In genomic region chr19:33725567-33725966, GRCh38 we compare ENCODE assay signal across 33 cellular contexts.
"Had no signal": no experiment of that assay in that cellular context is flagged by ENCODE, and none has a peak within 500 bp of the region (broad histone marks: within the 10 kb centered on the region; RNA-seq: fewer than 3 reads in every experiment).

No MANE protein-coding gene starts in this region.

- H3K36me3 ChIP-seq: breast epithelium, cardiac muscle cell, colonic mucosa, heart left ventricle had no signal

- H3K4me1 ChIP-seq: breast epithelium, colonic mucosa, heart left ventricle had no signal

- FAIRE-seq: frontal cortex had no signal

- H3K4me3 ChIP-seq: breast epithelium, cardiac muscle cell, colonic mucosa, dorsolateral prefrontal cortex, heart left ventricle had no signal

- H3K9me3 ChIP-seq: breast epithelium, colonic mucosa had no signal

- H3K4me1 Mint-ChIP-seq: activated CD4-positive, alpha-beta T cell treated with anti-CD3 and anti-CD28 coated beads for 36 hours; activated CD4-positive, alpha-beta T cell treated with anti-CD3 and anti-CD28 coated beads, Interleukin-2, amount 10 ng/mL, durations not matched to agents 24 days and 14 days; activated CD8-positive, alpha-beta memory T cell treated with anti-CD3 and anti-CD28 coated beads, Interleukin-2, amount 10 ng/mL, durations not matched to agents 7 days and 5 days had no signal

- H3K36me3 Mint-ChIP-seq: activated CD4-positive, alpha-beta memory T cell treated with anti-CD3 and anti-CD28 coated beads for 36 hours; activated CD8-positive, alpha-beta memory T cell treated with anti-CD3 and anti-CD28 coated beads, Interleukin-2, amount 10 ng/mL, durations not matched to agents 7 days and 5 days; activated naive CD8-positive, alpha-beta T cell; brain had no signal

- H3K27me3 Mint-ChIP-seq: activated CD4-positive, alpha-beta T cell treated with anti-CD3 and anti-CD28 coated beads, Interleukin-2, amount 10 ng/mL, durations not matched to agents 24 days and 14 days; activated CD8-positive, alpha-beta memory T cell treated with anti-CD3 and anti-CD28 coated beads, Interleukin-2, amount 10 ng/mL, durations not matched to agents 7 days and 5 days had no signal

- DNase-seq: activated CD4-positive, alpha-beta memory T cell treated with anti-CD3 and anti-CD28 coated beads for 36 hours; activated CD4-positive, alpha-beta T cell treated with anti-CD3 and anti-CD28 coated beads for 36 hours; activated CD4-positive, alpha-beta T cell treated with anti-CD3 and anti-CD28 coated beads, Interleukin-2, amount 10 ng/mL, durations not matched to agents 24 days and 14 days; activated CD4-positive, CD25-positive, alpha-beta regulatory T cell; activated CD4-positive, CD25-positive, alpha-beta regulatory T cell treated with anti-CD3 and anti-CD28 coated beads, Interleukin-2, amount 50 U/mL, for 72 hours; activated CD8-positive, alpha-beta memory T cell treated with anti-CD3 and anti-CD28 coated beads, Interleukin-2, amount 10 ng/mL, durations not matched to agents 7 days and 5 days; activated CD8-positive, alpha-beta memory T cell treated with anti-CD3 and anti-CD28 coated beads, Interleukin-2, amount 50 U/mL, for 4 hours; activated CD8-positive, alpha-beta T cell treated with anti-CD3 and anti-CD28 coated beads, Interleukin-2, amount 10 ng/mL, durations not matched to agents 7 days and 5 days; activated gamma-delta T cell treated with Interleukin-2 at 50 U/mL for 16 hours; activated naive CD4-positive, alpha-beta T cell treated with anti-CD3 and anti-CD28 coated beads, Interleukin-2, amount 50 U/mL, for 16 hours; activated naive CD4-positive, alpha-beta T cell treated with Interleukin-2 at 50 U/mL for 16 hours; activated T-cell treated with anti-CD3 and anti-CD28 coated beads, Interleukin-2, amount 50 U/mL, for 1 hour; activated T-cell treated with anti-CD3 and anti-CD28 coated beads, Interleukin-2, amount 50 U/mL, for 48 hours; amniotic stem cell; anterior cingulate cortex; central memory CD4-positive, alpha-beta T cell; cerebellar nuclear complex; colonic mucosa; dorsolateral prefrontal cortex; effector memory CD4-positive, alpha-beta T cell; endodermal cell; foreskin fibroblast; heart left ventricle; T-helper 2 cell had no signal

- H3K4me3 Mint-ChIP-seq: activated CD4-positive, alpha-beta memory T cell treated with anti-CD3 and anti-CD28 coated beads for 36 hours; activated CD4-positive, alpha-beta T cell treated with anti-CD3 and anti-CD28 coated beads for 36 hours; activated CD4-positive, alpha-beta T cell treated with anti-CD3 and anti-CD28 coated beads, Interleukin-2, amount 10 ng/mL, durations not matched to agents 24 days and 14 days; activated CD8-positive, alpha-beta memory T cell treated with anti-CD3 and anti-CD28 coated beads, Interleukin-2, amount 10 ng/mL, durations not matched to agents 7 days and 5 days; activated CD8-positive, alpha-beta T cell treated with anti-CD3 and anti-CD28 coated beads, Interleukin-2, amount 10 ng/mL, durations not matched to agents 7 days and 5 days; activated naive CD8-positive, alpha-beta T cell; activated T-helper 1 cell treated with anti-CD3 and anti-CD28 coated beads, Interleukin-12 subunit alpha, Interleukin-12 subunit beta, Interleukin-2, Interleukin-4 antibody, amounts not matched to agents 30 ng/mL and 10 ng/mL and 1 ng/mL, durations not matched to agents 14 hours and 24 hours and 36 hours; brain; dendritic cell treated with granulocyte-macrophage colony-stimulating factor and Interleukin-4, amounts not matched to agents 40 ng/mL and 50 ng/mL, for 4 days; endodermal cell had no signal

- H3K9me3 Mint-ChIP-seq: activated CD4-positive, alpha-beta memory T cell treated with anti-CD3 and anti-CD28 coated beads for 36 hours; activated T-helper 1 cell treated with anti-CD3 and anti-CD28 coated beads, Interleukin-12 subunit alpha, Interleukin-12 subunit beta, Interleukin-2, Interleukin-4 antibody, amounts not matched to agents 30 ng/mL and 10 ng/mL and 1 ng/mL, durations not matched to agents 14 hours and 24 hours and 36 hours; activated T-helper 2 cell treated with anti-CD3 and anti-CD28 coated beads, Interferon-gamma antibody, Interleukin-2, Interleukin-4, amounts not matched to agents 10 μg/mL and 5 μg/mL and 100 μg/mL, durations not matched to agents 14 hours and 24 hours and 36 hours; dendritic cell treated with granulocyte-macrophage colony-stimulating factor and Interleukin-4, amounts not matched to agents 40 ng/mL and 50 ng/mL, for 4 days; endodermal cell had no signal

- H3K27ac Mint-ChIP-seq: activated CD4-positive, alpha-beta memory T cell treated with anti-CD3 and anti-CD28 coated beads for 36 hours; activated CD4-positive, alpha-beta T cell treated with anti-CD3 and anti-CD28 coated beads for 36 hours; activated CD4-positive, alpha-beta T cell treated with anti-CD3 and anti-CD28 coated beads, Interleukin-2, amount 10 ng/mL, durations not matched to agents 24 days and 14 days; activated CD8-positive, alpha-beta memory T cell treated with anti-CD3 and anti-CD28 coated beads, Interleukin-2, amount 10 ng/mL, durations not matched to agents 7 days and 5 days; activated CD8-positive, alpha-beta T cell treated with anti-CD3 and anti-CD28 coated beads, Interleukin-2, amount 10 ng/mL, durations not matched to agents 7 days and 5 days; activated naive CD8-positive, alpha-beta T cell; activated T-helper 1 cell treated with anti-CD3 and anti-CD28 coated beads, Interleukin-12 subunit alpha, Interleukin-12 subunit beta, Interleukin-2, Interleukin-4 antibody, amounts not matched to agents 30 ng/mL and 10 ng/mL and 1 ng/mL, durations not matched to agents 14 hours and 24 hours and 36 hours; activated T-helper 2 cell treated with anti-CD3 and anti-CD28 coated beads, Interferon-gamma antibody, Interleukin-2, Interleukin-4, amounts not matched to agents 10 μg/mL and 5 μg/mL and 100 μg/mL, durations not matched to agents 14 hours and 24 hours and 36 hours; dendritic cell treated with granulocyte-macrophage colony-stimulating factor and Interleukin-4, amounts not matched to agents 40 ng/mL and 50 ng/mL, for 4 days had no signal

- H3K27me3 ChIP-seq: cardiac muscle cell, colonic mucosa had no signal

- ATAC-seq: activated CD4-positive, alpha-beta T cell treated with anti-CD3 and anti-CD28 coated beads for 36 hours; activated CD8-positive, alpha-beta memory T cell treated with anti-CD3 and anti-CD28 coated beads, Interleukin-2, amount 10 ng/mL, durations not matched to agents 7 days and 5 days; activated CD8-positive, alpha-beta T cell treated with anti-CD3 and anti-CD28 coated beads, Interleukin-2, amount 10 ng/mL, durations not matched to agents 7 days and 5 days; esophagus mucosa; heart left ventricle had no signal

- H3K27ac ChIP-seq: breast epithelium, cardiac muscle cell, colonic mucosa, dorsolateral prefrontal cortex, heart left ventricle had no signal
